8 cellular contexts compared by ENCODE assay signal in genomic region chr17:60524463-60525346, GRCh38. TPM values are rescaled to one million over a fixed set of nuclear protein-coding genes. Genes with fewer than 3 reads are reported as not detected.
DNase-seq lines count a peak whose midpoint lies in the region; ATAC-seq, FAIRE-seq and TF ChIP-seq lines count a peak whose summit lies in the region.

No MANE protein-coding gene starts in this region.

- peak overlapping the region; percentile 98 for H3K4me2 ChIP-seq in astrocyte (ENCODE audit: low read length)

- H3K36me3 ChIP-seq in astrocyte (ENCODE audit: insufficient read depth, low read length) = no peaks in the 10 kb centered on the region

- H3K27ac ChIP-seq in CD4-positive, alpha-beta T cell (ENCODE audit: low read depth, low read length) = peak overlapping the region; percentile 98
- H3K27ac ChIP-seq in astrocyte (ENCODE audit: low read depth, low read length) (peak overlapping the region; percentile 98), substantia nigra (ENCODE audit: low read depth, low read length, poor library complexity, severe bottlenecking) (peak overlapping the region; percentile 99)

- H3K27me3 ChIP-seq in CD4-positive, alpha-beta T cell (ENCODE audit: control insufficient read depth, insufficient read depth, low read length) = no peaks in the 10 kb centered on the region
- H3K27me3 ChIP-seq in astrocyte (ENCODE audit: insufficient read depth, low read length) = no peaks in the 10 kb centered on the region

- H3K4me3 ChIP-seq in astrocyte (ENCODE audit: insufficient read depth, low read depth, low read length) = peak overlapping the region; percentile 100

- peaks cover 3% of the 10 kb centered on the region for H3K4me1 ChIP-seq in astrocyte (ENCODE audit: insufficient read depth, low read length)

- DNase-seq in CD4-positive, alpha-beta T cell = no peak
- DNase-seq in HuH-7.5 (ENCODE audit: low spot score) = peak; percentile 43
- peak; percentile 15 for DNase-seq in astrocyte (ENCODE audit: low read depth)
- DNase-seq in left colon = no peak
- peak in 1 of 49 donors; percentile 6 for DNase-seq in substantia nigra (lab: John Stamatoyannopoulos, UW)
- no peak for DNase-seq in NCI-H774 (lab: John Stamatoyannopoulos, UW)

- POLR2A ChIA-PET in CD4-positive, alpha-beta T cell (lab: Charles Lee) = interaction anchor here (0.9 to 2.9 kb wide), 4 partner anchors 16 to 632 kb away, joined by 3 to 17 read pairs (median 4); partner anchors contain the start of genes BCAS3, PPM1D and TUBD1

- peak overlapping the region; percentile 100 for H3K9ac ChIP-seq in astrocyte (ENCODE audit: low read length)

- peaks cover 63% of the 10 kb centered on the region for H3K4me1 Mint-ChIP-seq in CD4-positive, alpha-beta T cell (ENCODE audit: low read depth)
- H3K4me1 Mint-ChIP-seq in astrocyte (ENCODE audit: low read depth, unreplicated experiment) = peaks cover 14% of the 10 kb centered on the region

- peaks cover 37% of the 10 kb centered on the region for H3K36me3 Mint-ChIP-seq in CD4-positive, alpha-beta T cell (ENCODE audit: low read depth)
- no peaks in the 10 kb centered on the region for H3K36me3 Mint-ChIP-seq in astrocyte (ENCODE audit: low read depth, unreplicated experiment)

- H3K27me3 Mint-ChIP-seq in CD4-positive, alpha-beta T cell = no peaks in the 10 kb centered on the region
- no peaks in the 10 kb centered on the region for H3K27me3 Mint-ChIP-seq in astrocyte (ENCODE audit: low read depth, unreplicated experiment)

- H4K20me1 ChIP-seq in astrocyte (ENCODE audit: insufficient read depth, low read length) = peaks cover 57% of the 10 kb centered on the region

- H3K9me3 Mint-ChIP-seq in CD4-positive, alpha-beta T cell = no peaks in the 10 kb centered on the region
- peaks cover 2% of the 10 kb centered on the region for H3K9me3 Mint-ChIP-seq in astrocyte (ENCODE audit: unreplicated experiment)

- H3K27ac Mint-ChIP-seq in CD4-positive, alpha-beta T cell = peak overlapping the region; percentile 98
- H3K27ac Mint-ChIP-seq in astrocyte (ENCODE audit: unreplicated experiment) = peak overlapping the region; percentile 97

- peak overlapping the region; percentile 99 for H3K4me3 Mint-ChIP-seq in CD4-positive, alpha-beta T cell
- H3K4me3 Mint-ChIP-seq in astrocyte (ENCODE audit: unreplicated experiment) = peak overlapping the region; percentile 95

- H3K9me3 ChIP-seq in CD4-positive, alpha-beta T cell (ENCODE audit: control insufficient read depth, low read length) = no peaks in the 10 kb centered on the region
- no peaks in the 10 kb centered on the region for H3K9me3 ChIP-seq in astrocyte (ENCODE audit: insufficient read depth, low read depth, low read length)

- CTCF ChIA-PET in CD4-positive, alpha-beta T cell (lab: Charles Lee) = interaction anchor here (0.6 to 1.2 kb wide), 3 partner anchors 11 to 1378 kb away, joined by 3 to 4 read pairs (median 4); no protein-coding TSS in a partner anchor

- TF ChIP-seq CTCF in CD4-positive, alpha-beta T cell (IDR thresholded peaks at IDR 0.05) = no peak
- TF ChIP-seq CTCF in astrocyte (IDR thresholded peaks at IDR 0.05; ENCODE audit: insufficient read depth, low read depth, low read length) = no peak

- H2AFZ ChIP-seq in astrocyte (ENCODE audit: low read depth, low read length) = peak overlapping the region; percentile 82

- no peak for ATAC-seq in CD4-positive, alpha-beta T cell (ENCODE audit: poor library complexity)
- peak; percentile 27 for ATAC-seq in left colon
- no peak for ATAC-seq in HG03460 (IDR thresholded peaks at IDR 0.05; ENCODE audit: unreplicated experiment)
- ATAC-seq in GM18858 (IDR thresholded peaks at IDR 0.05; ENCODE audit: unreplicated experiment) = no peak

- intact Hi-C loops in CD4-positive, alpha-beta T cell (cut with DNase I, micrococcal nuclease) = loop anchor here (1.0 to 10.0 kb wide), 5 partner anchors 43 to 1340 kb away; partner anchors contain the start of genes BCAS3 (in 1 of the 2) and BRIP1 (in 1 of the 2)
- intact Hi-C loops in left colon (cut with DNase I, micrococcal nuclease) = no loop called here

- H3K79me2 ChIP-seq in astrocyte (ENCODE audit: insufficient read depth, low read length) = peaks cover 71% of the 10 kb centered on the region

- FAIRE-seq in astrocyte (lab: Jason Lieb, UNC) = no peak

RNA-seq across cellular contexts. Expression of gene APPBP2, which starts 1.3 kb away (rescaled TPM):
- total RNA-seq in CD4-positive, alpha-beta T cell = 10 to 100 TPM; 18.5 to 18.7 TPM
- total RNA-seq in astrocyte (50.5 and 53.3 TPM in 2 replicates), left colon (10 to 100 TPM; 30.7 to 34.7 TPM)

Comparison
In these comparisons a context has a peak if more than half of its experiments do, and no peak if none do; other contexts are left out.
1. DNase-seq: peak in HuH-7.5 (single experiment) and astrocyte (single experiment); none in CD4-positive, alpha-beta T cell (0 of 10), left colon (0 of 2) and NCI-H774 (single experiment).
2. intact Hi-C loops: an anchor here in CD4-positive, alpha-beta T cell (1.0 to 10.0 kb wide); none called in left colon.
3. Peak in every context shown above with its lines, with median percentiles within 50 percentile points of each other: H3K27ac ChIP-seq.